In the genomic region with DNA sequence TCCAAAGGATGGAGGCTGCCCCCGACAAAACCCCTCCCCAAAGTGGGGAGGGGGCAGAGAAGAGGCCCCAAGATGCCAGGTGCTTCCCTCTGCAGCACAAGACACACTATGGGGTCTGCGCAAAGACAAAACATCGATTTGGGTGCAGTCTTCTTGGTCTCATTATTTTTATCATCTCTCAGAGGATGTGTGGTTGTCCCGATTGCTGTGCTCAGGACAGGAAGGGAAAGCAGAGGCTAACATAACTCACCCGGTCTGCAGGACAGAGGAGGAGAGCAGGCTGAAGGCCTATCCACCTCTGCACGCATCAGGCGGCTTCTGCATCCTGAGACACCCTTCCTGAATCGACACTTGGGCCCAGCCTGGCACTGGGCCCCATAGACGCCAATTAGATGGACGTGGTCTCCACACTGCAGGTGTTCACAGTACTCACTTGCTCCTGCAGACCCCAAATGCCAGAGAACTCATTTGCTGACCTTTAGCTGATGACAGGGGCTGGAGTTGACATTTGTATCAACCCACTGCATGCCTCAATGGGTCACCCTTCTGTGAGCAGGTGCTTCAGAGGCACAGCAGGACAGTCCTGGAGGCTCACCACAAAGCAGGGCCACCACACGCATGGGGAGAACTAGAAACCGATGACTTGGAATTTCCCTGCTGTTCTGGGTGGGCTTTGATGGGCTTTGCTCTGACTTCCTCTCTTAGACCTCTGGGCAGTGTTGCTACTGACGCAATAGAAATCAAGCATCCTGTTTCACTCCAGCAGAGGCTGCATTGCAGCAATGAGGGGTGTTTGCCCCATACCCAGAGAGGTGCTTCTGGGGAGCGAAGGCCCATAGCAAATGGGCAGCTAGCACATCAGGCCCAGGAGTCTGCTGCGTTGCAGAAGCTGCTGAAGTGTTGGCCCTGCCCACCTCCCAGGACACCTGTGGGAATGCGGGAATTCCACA, we compare ENCODE assay signal across 10 cellular contexts.
DNase-seq lines count a peak whose midpoint lies in the region; ATAC-seq and TF ChIP-seq lines count a peak whose summit lies in the region.
"Had no signal": no experiment of that assay in that cellular context is flagged by ENCODE, and none has a peak within 500 bp of the region (broad histone marks: within the 10 kb centered on the region; RNA-seq: fewer than 3 reads in every experiment).

No MANE protein-coding gene starts in this region.

- H3K9me3 ChIP-seq in SK-N-SH: no peaks in the 10 kb centered on the region

- CTCF ChIA-PET in SK-N-SH (lab: Yijun Ruan, JAX): no interaction called here

- no peaks in the 10 kb centered on the region for H3F3A ChIP-seq in SK-N-SH (replicated peaks; ENCODE audit: insufficient read depth)

- no peak overlapping the region for H3K4me3 ChIP-seq in SK-N-SH (ENCODE audit: low read depth in 2 of 2, low read length in 1 of 2)

- no peak for TF ChIP-seq CTCF in SK-N-SH (IDR thresholded peaks at IDR 0.05)

- no peaks in the 10 kb centered on the region for H3K36me3 Mint-ChIP-seq in natural killer cell treated with Interleukin-12 subunit alpha and Interleukin-12 subunit beta and Interleukin-15 and Interleukin-18, amount 100 ng/mL, for 72 hours

- intact Hi-C loops in sciatic nerve (cut with DNase I): no loop called here
- intact Hi-C loops in posterior vena cava (cut with DNase I): no loop called here

- no peak overlapping the region for H3K4me2 ChIP-seq in SK-N-SH

- peak overlapping the region; percentile 86 for H3K4me3 Mint-ChIP-seq in natural killer cell treated with Interleukin-12 subunit alpha and Interleukin-12 subunit beta and Interleukin-15 and Interleukin-18, amount 100 ng/mL, for 72 hours

- no peak overlapping the region for H3K9ac ChIP-seq in SK-N-SH

- no peaks in the 10 kb centered on the region for H3K27me3 ChIP-seq in SK-N-SH (ENCODE audit: insufficient read depth)

- H3K9me3 Mint-ChIP-seq in natural killer cell treated with Interleukin-12 subunit alpha and Interleukin-12 subunit beta and Interleukin-15 and Interleukin-18, amount 100 ng/mL, for 72 hours: no peaks in the 10 kb centered on the region

- no peak overlapping the region for H2AFZ ChIP-seq in SK-N-SH (ENCODE audit: low read depth)

- WGBS in SK-N-SH (ENCODE audit: low lambda C conversion rate): 88% methylated on average over 13 of the region's 16 CpGs

- peaks cover 74 to 85% of the 10 kb centered on the region in 2 donors for H3K4me1 Mint-ChIP-seq in natural killer cell treated with Interleukin-12 subunit alpha and Interleukin-12 subunit beta and Interleukin-15 and Interleukin-18, amount 100 ng/mL, for 72 hours (ENCODE audit: low read depth in 2 of 2)

- H3K27ac ChIP-seq in SK-N-SH (ENCODE audit: low read depth in 2 of 2, low read length in 1 of 2): no peak overlapping the region
- H3K27ac ChIP-seq: 22Rv1 had no signal

- H3K27ac Mint-ChIP-seq in natural killer cell treated with Interleukin-12 subunit alpha and Interleukin-12 subunit beta and Interleukin-15 and Interleukin-18, amount 100 ng/mL, for 72 hours: peak overlapping the region; percentile 93 to 98

- no peaks in the 10 kb centered on the region for H3K27me3 Mint-ChIP-seq in natural killer cell treated with Interleukin-12 subunit alpha and Interleukin-12 subunit beta and Interleukin-15 and Interleukin-18, amount 100 ng/mL, for 72 hours

- H3K9me2 ChIP-seq in SK-N-SH: no peaks in the 10 kb centered on the region

- ATAC-seq in HG02571 (IDR thresholded peaks at IDR 0.05; ENCODE audit: unreplicated experiment) (peak; percentile 60), sciatic nerve (no peak)
- ATAC-seq in natural killer cell treated with Interleukin-12 subunit alpha and Interleukin-12 subunit beta and Interleukin-15 and Interleukin-18, amount 100 ng/mL, for 72 hours: peak; percentile 83 to 85

- H3K36me3 ChIP-seq in SK-N-SH (replicated peaks in 1 of 2; ENCODE audit: control insufficient read depth in 1 of 2, insufficient read depth in 2 of 2, low read length in 1 of 2): no peaks in the 10 kb centered on the region

- TF ChIP-seq EP300 in SK-N-SH (IDR thresholded peaks at IDR 0.05; ENCODE audit: borderline replicate concordance in 1 of 2, low read depth in 1 of 2, low read length in 1 of 2): no peak

- no peak for TF ChIP-seq RAD21 in SK-N-SH (IDR thresholded peaks at IDR 0.05; ENCODE audit: low read length)

- POLR2A ChIA-PET in SK-N-SH (lab: Yijun Ruan, JAX): no interaction called here

- H3K4me1 ChIP-seq in SK-N-SH (ENCODE audit: control insufficient read depth in 1 of 2, insufficient read depth in 2 of 2, low read depth in 1 of 2, low read length in 1 of 2): no peaks in the 10 kb centered on the region

- DNase-seq in NK-92 treated with Interleukin-12 subunit alpha and Interleukin-12 subunit beta, amount 100 ng/mL, for 24 hours (lab: John Stamatoyannopoulos, UW): peak; percentile 52
- no peak for DNase-seq in NK-92 (lab: John Stamatoyannopoulos, UW; ENCODE audit: unreplicated experiment)
- peak; percentile 54 for DNase-seq in NAMALWA (ENCODE audit: low spot score)
- DNase-seq in natural killer cell treated with Interleukin-12 subunit alpha and Interleukin-12 subunit beta and Interleukin-15 and Interleukin-18, amount 100 ng/mL, for 72 hours (ENCODE audit: low spot score): peak; percentile 70
- no peak for DNase-seq in sciatic nerve (ENCODE audit: low spot score)
- DNase-seq in posterior vena cava (ENCODE audit: low spot score): no peak
- DNase-seq in SK-N-SH: no peak
- DNase-seq: NCI-H1436 treated with DMSO at 0.1 percent for 48 hours had no signal

- H4K20me1 ChIP-seq in SK-N-SH (ENCODE audit: insufficient read depth): no peaks in the 10 kb centered on the region

- no peaks in the 10 kb centered on the region for H3K79me2 ChIP-seq in SK-N-SH (ENCODE audit: insufficient read depth)

TF ChIP-seq in SK-N-SH, 30 proteins besides CTCF, POLR2A, EP300 and RAD21:
- TF ChIP-seq ELF1 (IDR thresholded peaks at IDR 0.05): no peak

Comparison
In these comparisons a context has a peak if more than half of its experiments do, and no peak if none do; other contexts are left out.
1. DNase-seq: peak in NK-92 treated with Interleukin-12 subunit alpha and Interleukin-12 subunit beta, amount 100 ng/mL, for 24 hours (single experiment), NAMALWA (single experiment) and natural killer cell treated with Interleukin-12 subunit alpha and Interleukin-12 subunit beta and Interleukin-15 and Interleukin-18, amount 100 ng/mL, for 72 hours (single experiment); none in NK-92 (single experiment), sciatic nerve (single experiment), posterior vena cava (single experiment) and SK-N-SH (single experiment).